ENCODE assay signal across 21 cellular contexts in the genomic region with DNA sequence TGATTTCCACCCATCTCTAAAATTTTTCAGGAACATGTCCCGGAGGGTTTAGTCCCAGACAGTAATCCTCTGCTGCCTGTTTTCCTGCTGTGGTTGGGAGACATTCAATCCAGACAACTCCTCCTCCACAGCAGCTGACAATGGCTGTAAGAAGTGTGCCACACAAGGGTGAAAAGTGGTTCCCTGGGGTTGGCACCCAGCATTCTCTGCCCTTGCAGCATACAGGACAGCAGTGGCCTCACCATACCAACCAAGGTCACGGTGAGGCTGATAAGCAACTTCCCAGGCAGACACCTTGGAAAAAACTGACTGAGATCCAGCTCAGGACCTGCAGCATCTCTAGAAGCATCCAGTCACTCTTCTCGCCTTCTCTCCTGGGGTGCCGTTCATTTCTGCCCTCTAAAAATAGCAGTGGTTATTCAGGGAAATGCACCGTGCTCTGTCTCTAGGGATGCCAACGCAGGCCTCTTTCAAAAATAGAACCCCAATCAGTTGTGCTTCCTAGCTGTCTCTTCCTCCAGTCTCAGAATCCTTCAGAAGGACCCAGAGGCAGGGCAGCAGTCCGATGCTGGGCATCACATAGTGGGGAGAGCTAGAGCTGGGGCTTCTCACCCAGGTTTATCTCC.
A peak's percentile ranks its signal among the peaks of the same experiment; 100 is the strongest.
DNase-seq lines count a peak whose midpoint lies in the region; ATAC-seq, FAIRE-seq and TF ChIP-seq lines count a peak whose summit lies in the region.
"Had no signal": no experiment of that assay in that cellular context is flagged by ENCODE, and none has a peak within 500 bp of the region (broad histone marks: within the 10 kb centered on the region; RNA-seq: fewer than 3 reads in every experiment).

No MANE protein-coding gene starts in this region.

- no peak overlapping the region for H3K56ac ChIP-seq in H1 (replicated peaks; ENCODE audit: insufficient read length, low read depth, low read length)

- H4K20me1 ChIP-seq in H1 (replicated peaks in 1 of 2; ENCODE audit: control insufficient read depth in 1 of 2, insufficient read depth in 2 of 2, low read length in 2 of 2), result no peaks in the 10 kb centered on the region

- no peak overlapping the region for H3K4me3 ChIP-seq in H1 (ENCODE audit: extremely low read depth in 1 of 4, insufficient read depth in 2 of 4, low read depth in 3 of 4, low read length in 4 of 4)
- no peak overlapping the region for H3K4me3 ChIP-seq in right cardiac atrium (ENCODE audit: low read length)
- no peak overlapping the region for H3K4me3 ChIP-seq in uterus
- H3K4me3 ChIP-seq: A549, GM23248, Peyer's patch, SJSA1 had no signal

- H4K8ac ChIP-seq in H1 (ENCODE audit: extremely low read depth, insufficient read depth, low read length), result peak overlapping the region; percentile 18; the same call in 1 of the 2 replicates

- POLR2A ChIA-PET in H1 (lab: Charles Lee; ENCODE audit: partially characterized antibody), result no interaction called here

- H3K9me3 ChIP-seq in H1 (ENCODE audit: insufficient read depth in 2 of 2, low read depth in 1 of 2, low read length in 1 of 2) (no peaks in the 10 kb centered on the region), right cardiac atrium (ENCODE audit: control insufficient read depth, low read length) (no peaks in the 10 kb centered on the region), uterus (no peaks in the 10 kb centered on the region)
- H3K9me3 ChIP-seq: A549, Peyer's patch, SJSA1 had no signal

- no peak overlapping the region for H3K18ac ChIP-seq in H1 (ENCODE audit: extremely low read depth, low read length)

- no peak overlapping the region for H2BK5ac ChIP-seq in H1 (ENCODE audit: low read depth, low read length)

- H3K23me2 ChIP-seq in H1 (ENCODE audit: low read depth, low read length), result no peaks in the 10 kb centered on the region

- H3K4me2 ChIP-seq in H1 (ENCODE audit: insufficient read depth in 1 of 2, low read depth in 2 of 2, low read length in 2 of 2), result no peak overlapping the region
- H3K4me2 ChIP-seq: A549 had no signal

- H3K27me3 ChIP-seq in H1 (replicated peaks in 1 of 4; ENCODE audit: control insufficient read depth in 3 of 4, extremely low read depth in 1 of 4, insufficient read depth in 3 of 4, low read length in 3 of 4) (no peaks in the 10 kb centered on the region), right cardiac atrium (ENCODE audit: control insufficient read depth, insufficient read depth) (no peaks in the 10 kb centered on the region), uterus (no peaks in the 10 kb centered on the region)
- H3K27me3 ChIP-seq: Peyer's patch, SJSA1 had no signal

- H3K36me3 ChIP-seq in H1 (ENCODE audit: control insufficient read depth in 2 of 4, insufficient read depth in 4 of 4, low read length in 3 of 4) (no peaks in the 10 kb centered on the region), uterus (no peaks in the 10 kb centered on the region)
- H3K36me3 ChIP-seq: Peyer's patch, SJSA1 had no signal

- H3K79me2 ChIP-seq in H1 (ENCODE audit: control insufficient read depth in 1 of 2, insufficient read depth in 2 of 2, low read length in 2 of 2), result no peaks in the 10 kb centered on the region

- H4K5ac ChIP-seq in H1 (ENCODE audit: insufficient read length, low read depth, low read length), result no peak overlapping the region

- H2BK20ac ChIP-seq in H1 (ENCODE audit: low read length), result no peak overlapping the region

- intact Hi-C loops in right cardiac atrium (cut with DNase I) (no loop called here), uterus (cut with DNase I; ENCODE audit: low total_unique reads) (no loop called here)

- H3K9ac ChIP-seq in H1 (replicated peaks in 1 of 4; ENCODE audit: extremely low read depth in 1 of 4, low read depth in 3 of 4, low read length in 3 of 4), result no peak overlapping the region
- H3K9ac ChIP-seq: GM23248 had no signal

- H3K14ac ChIP-seq in H1 (ENCODE audit: insufficient read length), result no peak overlapping the region

- no peak overlapping the region for H2BK15ac ChIP-seq in H1 (ENCODE audit: low read length)

- TF ChIP-seq CTCF in H1 (IDR thresholded peaks at IDR 0.05; ENCODE audit: control extremely low read depth in 1 of 3, insufficient read depth in 1 of 3, low read depth in 1 of 3, low read length in 3 of 3) (no peak), uterus (IDR thresholded peaks at IDR 0.05) (no peak)

- no peak overlapping the region for H2BK120ac ChIP-seq in H1 (replicated peaks; ENCODE audit: low read depth, low read length)

- H3K27ac ChIP-seq in H1 (ENCODE audit: low read depth, low read length) (no peak overlapping the region), right cardiac atrium (ENCODE audit: low read length) (peak overlapping the region; percentile 78), temporal lobe (ENCODE audit: low read depth, low read length) (peak overlapping the region; percentile 69), uterus (no peak overlapping the region)
- H3K27ac ChIP-seq: A549, GM23248, Peyer's patch, SJSA1 had no signal

- no peak overlapping the region for H4K91ac ChIP-seq in H1 (replicated peaks; ENCODE audit: insufficient read length, low read length)

- TF ChIP-seq POLR2A in GM12892 (IDR thresholded peaks at IDR 0.05; ENCODE audit: low read depth, low read length) (no peak), H1 (IDR thresholded peaks at IDR 0.05; ENCODE audit: control extremely low read depth in 1 of 2, low read depth in 2 of 2, low read length in 2 of 2) (no peak), uterus (IDR thresholded peaks at IDR 0.05) (no peak)

- DNase-seq in GM12892 (ENCODE audit: insufficient read length), result no peak
- DNase-seq in H1 (ENCODE audit: low read depth in 1 of 2, low spot score in 2 of 2), result no peak
- DNase-seq in right cardiac atrium, result no peak
- DNase-seq in uterus, result no peak
- DNase-seq: CD4-positive, CD25-positive, alpha-beta regulatory T cell; DND-41; GM23248; MV-4-11; NCI-H1105 treated with DMSO at 0.1 percent for 48 hours; NCI-H1694; NCI-H2081 treated with DMSO at 0.1 percent for 48 hours; NCI-H2171 treated with DMSO at 0.1 percent for 48 hours; NCI-H524 treated with DMSO at 0.1 percent for 48 hours; Peyer's patch had no signal

- H3K4me1 ChIP-seq in H1 (replicated peaks in 1 of 4; ENCODE audit: control insufficient read depth in 3 of 4, insufficient read depth in 4 of 4, low read length in 3 of 4) (no peaks in the 10 kb centered on the region), right cardiac atrium (ENCODE audit: control insufficient read depth, insufficient read depth, low read length) (peaks cover 2% of the 10 kb centered on the region), uterus (no peaks in the 10 kb centered on the region)
- H3K4me1 ChIP-seq: A549, Peyer's patch, SJSA1 had no signal

- 90% methylated on average over 7 of the region's 7 CpGs; no CpG with 5 or more reads in 1 of the 2 experiments for WGBS in H1 (ENCODE audit: extremely low coverage in 1 of 2, insufficient coverage in 1 of 2, insufficient read length in 1 of 2, insufficient replicate concordance in 2 of 2, low coverage in 1 of 2, low lambda C conversion rate in 2 of 2, missing lambda C conversion rate in 1 of 2), 2 experiments
- 50% methylated on average over 7 of the region's 7 CpGs for WGBS in right cardiac atrium

- no peak overlapping the region for H3K23ac ChIP-seq in H1 (ENCODE audit: insufficient read length)

- H2AK5ac ChIP-seq in H1 (ENCODE audit: low read depth, low read length), result no peak overlapping the region

- no peak overlapping the region for H2BK12ac ChIP-seq in H1 (ENCODE audit: low read depth, low read length)

- no peak overlapping the region for H2AFZ ChIP-seq in H1 (ENCODE audit: low read length)
- H2AFZ ChIP-seq: GM23248 had no signal

- TF ChIP-seq EP300 in H1 (IDR thresholded peaks at IDR 0.05; ENCODE audit: borderline replicate concordance in 1 of 2, low read depth in 2 of 2, low read length in 2 of 2), result no peak

- H3K4ac ChIP-seq in H1 (replicated peaks; ENCODE audit: insufficient read length, low read depth, low read length), result no peak overlapping the region

- no peaks in the 10 kb centered on the region for H3K79me1 ChIP-seq in H1 (ENCODE audit: low read depth, low read length)

- no peak for TF ChIP-seq RAD21 in H1 (IDR thresholded peaks at IDR 0.05 in 1 of 2, conservative IDR thresholded peaks at IDR 0.05 in 1 of 2; ENCODE audit: low read depth in 2 of 2, low read length in 2 of 2)

- peak; percentile 21 for FAIRE-seq in GM12892 (lab: Jason Lieb, UNC)
- FAIRE-seq in H1 (lab: Jason Lieb, UNC), result no peak
- FAIRE-seq: A549, GM12891 had no signal

- ATAC-seq in right cardiac atrium (peak; percentile 70 to 72), HG03460 (IDR thresholded peaks at IDR 0.05; ENCODE audit: unreplicated experiment) (no peak), HG03175 (IDR thresholded peaks at IDR 0.05; ENCODE audit: unreplicated experiment) (no peak)
- ATAC-seq: A549, HCT116 had no signal

- CTCF ChIA-PET in H1 (lab: Charles Lee; ENCODE audit: partially characterized antibody), result interaction anchor here (0.6 to 1.4 kb wide), 5 partner anchors 13 to 293 kb away, joined by 3 read pairs; no protein-coding TSS in a partner anchor

TF ChIP-seq in H1, 55 proteins besides CTCF, POLR2A, EP300 and RAD21:
- TF ChIP-seq, protein P1, sequence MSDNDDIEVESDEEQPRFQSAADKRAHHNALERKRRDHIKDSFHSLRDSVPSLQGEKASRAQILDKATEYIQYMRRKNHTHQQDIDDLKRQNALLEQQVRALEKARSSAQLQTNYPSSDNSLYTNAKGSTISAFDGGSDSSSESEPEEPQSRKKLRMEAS (IDR thresholded peaks at IDR 0.05), result no peak
- no peak for TF ChIP-seq SP2 (IDR thresholded peaks at IDR 0.05; ENCODE audit: low read length)

Comparison
In these comparisons a context has a peak if more than half of its experiments do, and no peak if none do; other contexts are left out.
1. H3K27ac ChIP-seq: peak in right cardiac atrium (single experiment) and temporal lobe (single experiment); none in H1 (single experiment) and uterus (0 of 2).
2. ATAC-seq: peak in right cardiac atrium (2 of 2); none in HG03460 (single experiment) and HG03175 (single experiment).